Comparison of ENCODE assay signal across 1 cellular context in the genomic region with DNA sequence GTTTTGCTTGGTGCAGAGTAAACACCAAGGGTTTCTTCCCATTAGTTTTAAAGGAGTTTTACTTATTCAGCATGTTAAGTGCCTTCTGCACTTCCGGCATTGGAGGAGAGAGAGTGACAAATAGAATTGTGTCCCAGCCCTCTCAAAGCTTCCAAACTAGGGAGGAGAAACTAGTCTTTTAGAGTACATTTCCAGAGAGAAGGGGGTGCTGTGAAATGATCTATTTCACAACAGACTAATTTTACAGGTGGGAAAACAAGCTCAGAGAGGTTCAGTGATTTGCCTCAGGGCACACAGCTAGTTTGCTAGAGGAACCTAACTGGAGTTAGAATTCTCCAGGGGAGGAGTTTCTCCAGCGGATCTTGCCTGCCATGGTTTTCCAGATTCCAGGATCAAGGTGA.
A peak's percentile ranks its signal among the peaks of the same experiment; 100 is the strongest.
TF ChIP-seq lines count a peak whose summit lies in the region.

No MANE protein-coding gene starts in this region.

TF ChIP-seq in H1, 55 proteins besides CTCF, POLR2A, EP300 and RAD21:
- TF ChIP-seq RFX5 (IDR thresholded peaks at IDR 0.05; ENCODE audit: borderline replicate concordance, low read depth, low read length) (no peak), YY1 (IDR thresholded peaks at IDR 0.05; ENCODE audit: low read depth, low read length) (no peak), RNF2 (IDR thresholded peaks at IDR 0.05; ENCODE audit: borderline replicate concordance, low read depth, low read length, missing control alignments, poor library complexity, severe bottlenecking) (no peak), KDM1A (IDR thresholded peaks at IDR 0.05; ENCODE audit: borderline replicate concordance, low read length) (peak; percentile 65; the same call in 1 of the 2 replicates), TEAD4 (IDR thresholded peaks at IDR 0.05; ENCODE audit: low read depth, low read length) (no peak), TAF7 (optimal IDR thresholded peaks at IDR 0.05; ENCODE audit: borderline replicate concordance, low read depth, low read length) (no peak), GTF2F1 (IDR thresholded peaks at IDR 0.05; ENCODE audit: borderline replicate concordance, low read depth, low read length) (no peak)
